ENCODE assay signal across 1 cellular context in the genomic region with DNA sequence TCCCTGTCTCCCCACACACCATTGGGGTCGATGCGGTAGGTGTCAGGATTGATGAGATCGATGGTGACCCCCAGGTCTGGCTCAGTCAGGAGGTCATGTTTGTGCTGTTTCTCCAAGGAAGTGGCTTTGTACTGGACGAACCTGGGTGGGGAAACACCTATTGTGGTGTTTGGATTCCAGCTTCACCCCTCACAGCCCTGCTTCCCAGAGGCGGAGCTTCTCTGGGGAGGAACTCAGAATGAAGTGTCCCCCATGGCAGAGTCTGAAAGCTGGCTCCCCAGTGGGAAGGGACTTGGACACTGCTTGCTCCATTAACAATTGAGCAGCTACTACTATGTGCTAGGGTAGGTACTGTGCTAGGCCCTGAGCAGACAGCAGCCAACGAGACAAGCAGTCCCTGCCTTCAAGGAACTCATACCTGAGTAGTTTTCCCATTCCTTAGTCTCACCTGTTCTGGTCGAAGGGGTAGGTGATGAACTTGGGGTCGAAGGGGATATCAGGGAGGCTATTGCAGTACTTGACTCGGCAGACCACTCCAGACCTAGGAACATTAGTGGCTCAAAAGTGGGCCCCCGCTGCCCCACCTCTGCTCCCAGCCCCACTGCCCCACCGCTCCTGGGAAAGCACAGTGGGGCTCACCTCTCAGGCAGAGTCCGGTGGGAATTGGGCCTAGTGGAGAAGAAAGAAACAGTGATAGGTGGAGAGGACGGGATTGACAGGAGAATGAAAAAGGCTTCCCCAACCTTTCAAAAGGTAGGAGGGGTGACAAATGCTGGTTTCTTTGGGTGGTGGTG.
TF ChIP-seq lines count a peak whose summit lies in the region.

No MANE protein-coding gene starts in this region.

TF ChIP-seq in GM23338, 12 proteins besides CTCF, POLR2A, EP300 and RAD21 (continued from another document):
- TF ChIP-seq NANOG (IDR thresholded peaks at IDR 0.05; ENCODE audit: borderline replicate concordance) (no peak), JUNB (IDR thresholded peaks at IDR 0.05; ENCODE audit: unreplicated experiment) (no peak), ZNF331 (CRISPR knock-in tag; IDR thresholded peaks at IDR 0.05; ENCODE audit: low read depth) (no peak), EZH2phosphoT487 (IDR thresholded peaks at IDR 0.05; ENCODE audit: unreplicated experiment) (no peak), POLR2AphosphoS5 (IDR thresholded peaks at IDR 0.05; ENCODE audit: low read depth) (no peak), STAT1 (IDR thresholded peaks at IDR 0.05; ENCODE audit: unreplicated experiment) (no peak)
- TF ChIP-seq, protein P1, sequence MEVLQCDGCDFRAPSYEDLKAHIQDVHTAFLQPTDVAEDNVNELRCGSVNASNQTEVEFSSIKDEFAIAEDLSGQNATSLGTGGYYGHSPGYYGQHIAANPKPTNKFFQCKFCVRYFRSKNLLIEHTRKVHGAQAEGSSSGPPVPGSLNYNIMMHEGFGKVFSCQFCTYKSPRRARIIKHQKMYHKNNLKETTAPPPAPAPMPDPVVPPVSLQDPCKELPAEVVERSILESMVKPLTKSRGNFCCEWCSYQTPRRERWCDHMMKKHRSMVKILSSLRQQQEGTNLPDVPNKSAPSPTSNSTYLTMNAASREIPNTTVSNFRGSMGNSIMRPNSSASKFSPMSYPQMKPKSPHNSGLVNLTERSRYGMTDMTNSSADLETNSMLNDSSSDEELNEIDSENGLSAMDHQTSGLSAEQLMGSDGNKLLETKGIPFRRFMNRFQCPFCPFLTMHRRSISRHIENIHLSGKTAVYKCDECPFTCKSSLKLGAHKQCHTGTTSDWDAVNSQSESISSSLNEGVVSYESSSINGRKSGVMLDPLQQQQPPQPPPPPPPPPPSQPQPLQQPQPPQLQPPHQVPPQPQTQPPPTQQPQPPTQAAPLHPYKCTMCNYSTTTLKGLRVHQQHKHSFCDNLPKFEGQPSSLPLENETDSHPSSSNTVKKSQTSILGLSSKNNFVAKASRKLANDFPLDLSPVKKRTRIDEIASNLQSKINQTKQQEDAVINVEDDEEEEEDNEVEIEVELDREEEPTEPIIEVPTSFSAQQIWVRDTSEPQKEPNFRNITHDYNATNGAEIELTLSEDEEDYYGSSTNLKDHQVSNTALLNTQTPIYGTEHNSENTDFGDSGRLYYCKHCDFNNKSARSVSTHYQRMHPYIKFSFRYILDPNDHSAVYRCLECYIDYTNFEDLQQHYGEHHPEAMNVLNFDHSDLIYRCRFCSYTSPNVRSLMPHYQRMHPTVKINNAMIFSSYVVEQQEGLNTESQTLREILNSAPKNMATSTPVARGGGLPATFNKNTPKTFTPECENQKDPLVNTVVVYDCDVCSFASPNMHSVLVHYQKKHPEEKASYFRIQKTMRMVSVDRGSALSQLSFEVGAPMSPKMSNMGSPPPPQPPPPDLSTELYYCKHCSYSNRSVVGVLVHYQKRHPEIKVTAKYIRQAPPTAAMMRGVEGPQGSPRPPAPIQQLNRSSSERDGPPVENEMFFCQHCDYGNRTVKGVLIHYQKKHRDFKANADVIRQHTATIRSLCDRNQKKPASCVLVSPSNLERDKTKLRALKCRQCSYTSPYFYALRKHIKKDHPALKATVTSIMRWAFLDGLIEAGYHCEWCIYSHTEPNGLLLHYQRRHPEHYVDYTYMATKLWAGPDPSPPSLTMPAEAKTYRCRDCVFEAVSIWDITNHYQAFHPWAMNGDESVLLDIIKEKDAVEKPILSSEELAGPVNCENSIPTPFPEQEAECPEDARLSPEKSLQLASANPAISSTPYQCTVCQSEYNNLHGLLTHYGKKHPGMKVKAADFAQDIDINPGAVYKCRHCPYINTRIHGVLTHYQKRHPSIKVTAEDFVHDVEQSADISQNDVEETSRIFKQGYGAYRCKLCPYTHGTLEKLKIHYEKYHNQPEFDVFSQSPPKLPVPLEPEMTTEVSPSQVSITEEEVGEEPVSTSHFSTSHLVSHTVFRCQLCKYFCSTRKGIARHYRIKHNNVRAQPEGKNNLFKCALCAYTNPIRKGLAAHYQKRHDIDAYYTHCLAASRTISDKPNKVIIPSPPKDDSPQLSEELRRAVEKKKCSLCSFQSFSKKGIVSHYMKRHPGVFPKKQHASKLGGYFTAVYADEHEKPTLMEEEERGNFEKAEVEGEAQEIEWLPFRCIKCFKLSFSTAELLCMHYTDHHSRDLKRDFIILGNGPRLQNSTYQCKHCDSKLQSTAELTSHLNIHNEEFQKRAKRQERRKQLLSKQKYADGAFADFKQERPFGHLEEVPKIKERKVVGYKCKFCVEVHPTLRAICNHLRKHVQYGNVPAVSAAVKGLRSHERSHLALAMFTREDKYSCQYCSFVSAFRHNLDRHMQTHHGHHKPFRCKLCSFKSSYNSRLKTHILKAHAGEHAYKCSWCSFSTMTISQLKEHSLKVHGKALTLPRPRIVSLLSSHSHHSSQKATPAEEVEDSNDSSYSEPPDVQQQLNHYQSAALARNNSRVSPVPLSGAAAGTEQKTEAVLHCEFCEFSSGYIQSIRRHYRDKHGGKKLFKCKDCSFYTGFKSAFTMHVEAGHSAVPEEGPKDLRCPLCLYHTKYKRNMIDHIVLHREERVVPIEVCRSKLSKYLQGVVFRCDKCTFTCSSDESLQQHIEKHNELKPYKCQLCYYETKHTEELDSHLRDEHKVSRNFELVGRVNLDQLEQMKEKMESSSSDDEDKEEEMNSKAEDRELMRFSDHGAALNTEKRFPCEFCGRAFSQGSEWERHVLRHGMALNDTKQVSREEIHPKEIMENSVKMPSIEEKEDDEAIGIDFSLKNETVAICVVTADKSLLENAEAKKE (CRISPR knock-in tag; IDR thresholded peaks at IDR 0.05) = no peak
- TF ChIP-seq, protein P2, sequence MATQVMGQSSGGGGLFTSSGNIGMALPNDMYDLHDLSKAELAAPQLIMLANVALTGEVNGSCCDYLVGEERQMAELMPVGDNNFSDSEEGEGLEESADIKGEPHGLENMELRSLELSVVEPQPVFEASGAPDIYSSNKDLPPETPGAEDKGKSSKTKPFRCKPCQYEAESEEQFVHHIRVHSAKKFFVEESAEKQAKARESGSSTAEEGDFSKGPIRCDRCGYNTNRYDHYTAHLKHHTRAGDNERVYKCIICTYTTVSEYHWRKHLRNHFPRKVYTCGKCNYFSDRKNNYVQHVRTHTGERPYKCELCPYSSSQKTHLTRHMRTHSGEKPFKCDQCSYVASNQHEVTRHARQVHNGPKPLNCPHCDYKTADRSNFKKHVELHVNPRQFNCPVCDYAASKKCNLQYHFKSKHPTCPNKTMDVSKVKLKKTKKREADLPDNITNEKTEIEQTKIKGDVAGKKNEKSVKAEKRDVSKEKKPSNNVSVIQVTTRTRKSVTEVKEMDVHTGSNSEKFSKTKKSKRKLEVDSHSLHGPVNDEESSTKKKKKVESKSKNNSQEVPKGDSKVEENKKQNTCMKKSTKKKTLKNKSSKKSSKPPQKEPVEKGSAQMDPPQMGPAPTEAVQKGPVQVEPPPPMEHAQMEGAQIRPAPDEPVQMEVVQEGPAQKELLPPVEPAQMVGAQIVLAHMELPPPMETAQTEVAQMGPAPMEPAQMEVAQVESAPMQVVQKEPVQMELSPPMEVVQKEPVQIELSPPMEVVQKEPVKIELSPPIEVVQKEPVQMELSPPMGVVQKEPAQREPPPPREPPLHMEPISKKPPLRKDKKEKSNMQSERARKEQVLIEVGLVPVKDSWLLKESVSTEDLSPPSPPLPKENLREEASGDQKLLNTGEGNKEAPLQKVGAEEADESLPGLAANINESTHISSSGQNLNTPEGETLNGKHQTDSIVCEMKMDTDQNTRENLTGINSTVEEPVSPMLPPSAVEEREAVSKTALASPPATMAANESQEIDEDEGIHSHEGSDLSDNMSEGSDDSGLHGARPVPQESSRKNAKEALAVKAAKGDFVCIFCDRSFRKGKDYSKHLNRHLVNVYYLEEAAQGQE (IDR thresholded peaks at IDR 0.05; ENCODE audit: unreplicated experiment) = no peak
- TF ChIP-seq, protein P3, sequence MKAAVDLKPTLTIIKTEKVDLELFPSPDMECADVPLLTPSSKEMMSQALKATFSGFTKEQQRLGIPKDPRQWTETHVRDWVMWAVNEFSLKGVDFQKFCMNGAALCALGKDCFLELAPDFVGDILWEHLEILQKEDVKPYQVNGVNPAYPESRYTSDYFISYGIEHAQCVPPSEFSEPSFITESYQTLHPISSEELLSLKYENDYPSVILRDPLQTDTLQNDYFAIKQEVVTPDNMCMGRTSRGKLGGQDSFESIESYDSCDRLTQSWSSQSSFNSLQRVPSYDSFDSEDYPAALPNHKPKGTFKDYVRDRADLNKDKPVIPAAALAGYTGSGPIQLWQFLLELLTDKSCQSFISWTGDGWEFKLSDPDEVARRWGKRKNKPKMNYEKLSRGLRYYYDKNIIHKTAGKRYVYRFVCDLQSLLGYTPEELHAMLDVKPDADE (IDR thresholded peaks at IDR 0.05) = no peak
